In the genomic region with DNA sequence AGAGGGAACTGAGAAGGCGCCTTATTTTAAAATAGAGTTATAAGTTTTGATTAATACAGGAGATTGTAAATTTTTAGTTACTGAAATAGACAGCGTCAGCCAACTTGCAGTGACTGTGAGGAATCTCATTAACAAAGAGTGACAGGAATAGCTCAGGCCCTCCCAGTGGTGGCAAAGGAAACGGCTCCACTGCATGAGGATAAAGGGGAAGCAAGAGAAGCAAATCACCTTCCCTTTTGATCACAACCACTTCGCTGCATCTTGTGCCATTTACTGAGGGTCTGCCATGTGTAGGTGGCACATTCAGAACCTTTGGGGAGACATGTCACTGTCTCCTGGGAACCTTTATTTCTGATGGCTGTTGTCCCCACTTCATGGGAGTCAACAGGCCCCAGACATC, we compare ENCODE assay signal across 20 cellular contexts.
DNase-seq lines count a peak whose midpoint lies in the region; ATAC-seq and TF ChIP-seq lines count a peak whose summit lies in the region.
"Had no signal": no experiment of that assay in that cellular context is flagged by ENCODE, and none has a peak within 500 bp of the region (broad histone marks: within the 10 kb centered on the region; RNA-seq: fewer than 3 reads in every experiment).

No MANE protein-coding gene starts in this region.

- H4K20me1 ChIP-seq in neural cell (ENCODE audit: insufficient read depth), result no peaks in the 10 kb centered on the region
- H4K20me1 ChIP-seq: BLaER1 treated with 17β-estradiol and CSF1 and Interleukin-3, amounts not matched to agents 10 nM and 100 nM had no signal

- H3K9me3 Mint-ChIP-seq in endodermal cell (no peaks in the 10 kb centered on the region), osteocyte (ENCODE audit: unreplicated experiment) (peaks cover 29% of the 10 kb centered on the region)
- H3K9me3 Mint-ChIP-seq: CD4-positive, alpha-beta T cell; CD8-positive, alpha-beta T cell had no signal

- no peaks in the 10 kb centered on the region for H3K36me3 ChIP-seq in left ventricle myocardium inferior
- no peaks in the 10 kb centered on the region for H3K36me3 ChIP-seq in endodermal cell (ENCODE audit: control insufficient read depth, insufficient read depth, low read length)
- no peaks in the 10 kb centered on the region for H3K36me3 ChIP-seq in neural cell (ENCODE audit: insufficient read depth, low read length)
- H3K36me3 ChIP-seq in brain microvascular endothelial cell (replicated peaks), result no peaks in the 10 kb centered on the region
- H3K36me3 ChIP-seq: BLaER1 treated with 17β-estradiol and CSF1 and Interleukin-3, amounts not matched to agents 10 nM and 100 nM had no signal

- peak; percentile 36 for TF ChIP-seq RAD21 in neural cell (conservative IDR thresholded peaks at IDR 0.05)

- H3K36me3 Mint-ChIP-seq in endodermal cell (ENCODE audit: low read depth) (no peaks in the 10 kb centered on the region), osteocyte (ENCODE audit: unreplicated experiment) (no peaks in the 10 kb centered on the region)
- H3K36me3 Mint-ChIP-seq: CD8-positive, alpha-beta T cell had no signal

- no peaks in the 10 kb centered on the region for H3F3A ChIP-seq in neural cell (ENCODE audit: insufficient read depth, low read length, poor library complexity, severe bottlenecking)

- no peaks in the 10 kb centered on the region for H3K79me2 ChIP-seq in neural cell (replicated peaks; ENCODE audit: insufficient read depth, low read length)

- H3K4me2 ChIP-seq in neural cell (ENCODE audit: low read length), result no peak overlapping the region
- H3K4me2 ChIP-seq: A549; BLaER1 treated with 17β-estradiol and CSF1 and Interleukin-3, amounts not matched to agents 10 nM and 100 nM had no signal

- no peak for TF ChIP-seq EP300 in neural cell (conservative IDR thresholded peaks at IDR 0.05; ENCODE audit: poor library complexity, severe bottlenecking)

- peaks cover 9% of the 10 kb centered on the region for H3K27me3 ChIP-seq in left ventricle myocardium inferior (ENCODE audit: low read depth)
- no peaks in the 10 kb centered on the region for H3K27me3 ChIP-seq in endodermal cell (ENCODE audit: control insufficient read depth, insufficient read depth, low read length, poor library complexity, severe bottlenecking)
- H3K27me3 ChIP-seq in neural cell (ENCODE audit: insufficient read depth, low read depth, low read length), result no peaks in the 10 kb centered on the region
- no peaks in the 10 kb centered on the region for H3K27me3 ChIP-seq in brain microvascular endothelial cell (replicated peaks)
- H3K27me3 ChIP-seq: BLaER1 treated with 17β-estradiol and CSF1 and Interleukin-3, amounts not matched to agents 10 nM and 100 nM had no signal

- H3K9ac ChIP-seq in endodermal cell (ENCODE audit: extremely low read depth, low read length, poor library complexity, severe bottlenecking) (no peak overlapping the region), neural cell (ENCODE audit: low read length) (no peak overlapping the region)
- H3K9ac ChIP-seq: BLaER1 treated with 17β-estradiol and CSF1 and Interleukin-3, amounts not matched to agents 10 nM and 100 nM had no signal

- intact Hi-C loops in Right ventricle myocardium superior (cut with DNase I) (no loop called here), left ventricle myocardium inferior (cut with micrococcal nuclease) (no loop called here)

- in situ Hi-C loops in brain microvascular endothelial cell (cut with HindIII; ENCODE audit: low pct_ligation_motif_present, low sequenced_read_pairs), result no loop called here

- no peak overlapping the region for H3K4me3 ChIP-seq in left ventricle myocardium inferior
- no peak overlapping the region for H3K4me3 ChIP-seq in endodermal cell (ENCODE audit: low read length)
- H3K4me3 ChIP-seq in neural cell (ENCODE audit: low read length), result no peak overlapping the region
- no peak overlapping the region for H3K4me3 ChIP-seq in brain microvascular endothelial cell (ENCODE audit: low read depth, low read length)
- H3K4me3 ChIP-seq: A549; BLaER1 treated with 17β-estradiol and CSF1 and Interleukin-3, amounts not matched to agents 10 nM and 100 nM had no signal

- peaks cover 2% of the 10 kb centered on the region for H3K4me1 Mint-ChIP-seq in endodermal cell
- no peaks in the 10 kb centered on the region for H3K4me1 Mint-ChIP-seq in osteocyte (ENCODE audit: unreplicated experiment)
- H3K4me1 Mint-ChIP-seq: B cell had no signal

- TF ChIP-seq CTCF in left ventricle myocardium inferior (IDR thresholded peaks at IDR 0.05; ENCODE audit: borderline replicate concordance) (no peak), endodermal cell (conservative IDR thresholded peaks at IDR 0.05) (peak; percentile 42), neural cell (IDR thresholded peaks at IDR 0.05; ENCODE audit: poor library complexity, severe bottlenecking) (peak; percentile 51), osteocyte (IDR thresholded peaks at IDR 0.05) (no peak), brain microvascular endothelial cell (IDR thresholded peaks at IDR 0.05; ENCODE audit: low read depth, low read length, missing control alignments) (no peak)

- no peaks in the 10 kb centered on the region for H3K9me2 ChIP-seq in neural cell (ENCODE audit: insufficient read depth, low read length)

- ATAC-seq in Right ventricle myocardium superior (ENCODE audit: poor library complexity), result peak; percentile 38
- ATAC-seq: A549; CD8-positive, alpha-beta T cell had no signal

- DNase-seq in Right ventricle myocardium superior, result no peak
- DNase-seq in left ventricle myocardium inferior, result no peak
- no peak for DNase-seq in endodermal cell
- peak; percentile 63 for DNase-seq in osteocyte (ENCODE audit: extremely low spot score, unreplicated experiment)
- no peak for DNase-seq in brain microvascular endothelial cell
- no peak for DNase-seq in inferior parietal cortex (ENCODE audit: extremely low spot score)
- DNase-seq in NOMO-1 treated with dmso at 0.1 percent for 144 hours (lab: John Stamatoyannopoulos, UW; ENCODE audit: unreplicated experiment), result no peak
- DNase-seq: AML-193; Caco-2; Calu3; CD4-positive, alpha-beta T cell; CD8-positive, alpha-beta T cell; DMS79 treated with DMSO at 0.1 percent for 48 hours; GF-D8 had no signal

- H3K9me3 ChIP-seq in left ventricle myocardium inferior (replicated peaks), result no peaks in the 10 kb centered on the region
- H3K9me3 ChIP-seq in endodermal cell (ENCODE audit: control insufficient read depth, low read length), result no peaks in the 10 kb centered on the region
- no peaks in the 10 kb centered on the region for H3K9me3 ChIP-seq in neural cell (ENCODE audit: low read length)
- H3K9me3 ChIP-seq: A549; BLaER1 treated with 17β-estradiol and CSF1 and Interleukin-3, amounts not matched to agents 10 nM and 100 nM; Caco-2 had no signal

- H3K27ac ChIP-seq in left ventricle myocardium inferior (replicated peaks) (no peak overlapping the region), endodermal cell (ENCODE audit: low read depth, low read length) (no peak overlapping the region), neural cell (ENCODE audit: low read length) (no peak overlapping the region), brain microvascular endothelial cell (no peak overlapping the region)
- H3K27ac ChIP-seq: 22Rv1; A549; BLaER1 treated with 17β-estradiol and CSF1 and Interleukin-3, amounts not matched to agents 10 nM and 100 nM; C4-2B had no signal

- no peaks in the 10 kb centered on the region for H3K4me1 ChIP-seq in left ventricle myocardium inferior
- H3K4me1 ChIP-seq in endodermal cell (ENCODE audit: control insufficient read depth, insufficient read depth, low read length), result no peaks in the 10 kb centered on the region
- H3K4me1 ChIP-seq: A549; BLaER1 treated with 17β-estradiol and CSF1 and Interleukin-3, amounts not matched to agents 10 nM and 100 nM; Caco-2 had no signal

- WGBS in endodermal cell (ENCODE audit: insufficient coverage in 1 of 2, insufficient read length in 1 of 2), 2 experiments, result 86 to 90% methylated on average over 3 to 4 of the region's 4 CpGs

- no peak overlapping the region for H3K4me3 Mint-ChIP-seq in endodermal cell
- H3K4me3 Mint-ChIP-seq in osteocyte (ENCODE audit: unreplicated experiment), result no peak overlapping the region
- H3K4me3 Mint-ChIP-seq: B cell; CD4-positive, alpha-beta T cell; CD8-positive, alpha-beta T cell had no signal

- no peak overlapping the region for H2AFZ ChIP-seq in neural cell (ENCODE audit: low read depth, low read length)

- no peaks in the 10 kb centered on the region for H3K27me3 Mint-ChIP-seq in endodermal cell (ENCODE audit: insufficient read depth)
- no peaks in the 10 kb centered on the region for H3K27me3 Mint-ChIP-seq in osteocyte (ENCODE audit: unreplicated experiment)
- H3K27me3 Mint-ChIP-seq: CD4-positive, alpha-beta T cell had no signal

- H3K27ac Mint-ChIP-seq in endodermal cell (no peak overlapping the region), osteocyte (ENCODE audit: unreplicated experiment) (no peak overlapping the region)
- H3K27ac Mint-ChIP-seq: B cell; CD4-positive, alpha-beta T cell; CD8-positive, alpha-beta T cell had no signal

TF ChIP-seq in neural cell, 6 proteins besides CTCF, POLR2A, EP300 and RAD21:
- TF ChIP-seq MXI1 (conservative IDR thresholded peaks at IDR 0.05; ENCODE audit: poor library complexity, severe bottlenecking) (no peak), TAF1 (IDR thresholded peaks at IDR 0.05; ENCODE audit: low read depth) (no peak), SMC3 (conservative IDR thresholded peaks at IDR 0.05; ENCODE audit: poor library complexity) (peak; percentile 32), POLR2AphosphoS5 (IDR thresholded peaks at IDR 0.05) (no peak)

Comparison
In these comparisons a context has a peak if more than half of its experiments do, and no peak if none do; other contexts are left out.
1. CTCF ChIP-seq: peak in endodermal cell (single experiment) and neural cell (single experiment); none in left ventricle myocardium inferior (single experiment), osteocyte (single experiment) and brain microvascular endothelial cell (single experiment).